12 cellular contexts compared by ENCODE assay signal in genomic region chr6:48110436-48111142, GRCh38. TPM values are rescaled to one million over a fixed set of nuclear protein-coding genes. Genes with fewer than 3 reads are reported as not detected.
DNase-seq lines count a peak whose midpoint lies in the region; ATAC-seq and TF ChIP-seq lines count a peak whose summit lies in the region.
"Had no signal": no experiment of that assay in that cellular context is flagged by ENCODE, and none has a peak within 500 bp of the region (broad histone marks: within the 10 kb centered on the region; RNA-seq: fewer than 3 reads in every experiment).

No MANE protein-coding gene starts in this region.

- POLR2A ChIA-PET in AG04449 (lab: Yijun Ruan, JAX) = no interaction called here

- H3K18ac ChIP-seq in mesenchymal stem cell (ENCODE audit: low read depth in 1 of 2, low read length in 2 of 2) = peak overlapping the region; percentile 40 to 73

- no peaks in the 10 kb centered on the region for H3K9me3 ChIP-seq in mesenchymal stem cell (ENCODE audit: control insufficient read depth, low read length)

- CTCF ChIA-PET in AG04449 (lab: Yijun Ruan, JAX) = no interaction called here

- H3K4me3 ChIP-seq in AG04449 (ENCODE audit: low read depth, low read length) (peak overlapping the region; percentile 39), mesenchymal stem cell (ENCODE audit: insufficient read depth in 1 of 2, low read depth in 1 of 2, low read length in 2 of 2) (peak overlapping the region in 1 of 2 experiments; percentile 80)

- no peak overlapping the region for H2AFZ ChIP-seq in mesenchymal stem cell (ENCODE audit: low read depth, low read length)

- no peak for DNase-seq in AG04449 (ENCODE audit: low read depth, low spot score)
- peak; percentile 45 for DNase-seq in LHCN-M2 (ENCODE audit: low read depth)
- peak; percentile 17 for DNase-seq in dermis blood vessel endothelial cell
- no peak for DNase-seq in mesenchymal stem cell
- no peak for DNase-seq in activated CD8-positive, alpha-beta memory T cell treated with anti-CD3 and anti-CD28 coated beads, Interleukin-2, amount 50 U/mL, for 48 hours
- no peak for DNase-seq in amygdala (lab: John Stamatoyannopoulos, UW)
- DNase-seq: activated CD8-positive, alpha-beta T cell treated with anti-CD3 and anti-CD28 coated beads, Interleukin-2, amount 10 ng/mL, durations not matched to agents 7 days and 5 days; NCI-H1436 had no signal

- ATAC-seq in GM21515 (IDR thresholded peaks at IDR 0.05; ENCODE audit: unreplicated experiment) (no peak), HG03025 (IDR thresholded peaks at IDR 0.05; ENCODE audit: low FRiP score, unreplicated experiment) (no peak)
- ATAC-seq: activated CD8-positive, alpha-beta T cell treated with anti-CD3 and anti-CD28 coated beads, Interleukin-2, amount 10 ng/mL, durations not matched to agents 7 days and 5 days had no signal

- no peaks in the 10 kb centered on the region for H3K27me3 ChIP-seq in mesenchymal stem cell (ENCODE audit: control insufficient read depth in 1 of 2, insufficient read depth in 1 of 2, low read length in 2 of 2)

- H3K27ac ChIP-seq in mesenchymal stem cell (ENCODE audit: low read length, poor library complexity, severe bottlenecking) = peak overlapping the region; percentile 62
- H3K27ac ChIP-seq: C4-2B had no signal

- no peaks in the 10 kb centered on the region for H3K4me1 ChIP-seq in mesenchymal stem cell (ENCODE audit: control insufficient read depth, insufficient read depth, low read depth, low read length)

- H3K36me3 ChIP-seq in mesenchymal stem cell (ENCODE audit: control insufficient read depth in 1 of 2, insufficient read depth in 2 of 2, low read depth in 1 of 2, low read length in 2 of 2) = no peaks in the 10 kb centered on the region

- H3K4ac ChIP-seq in mesenchymal stem cell (ENCODE audit: low read depth in 1 of 2, low read length in 2 of 2) = no peak overlapping the region

- H2BK15ac ChIP-seq in mesenchymal stem cell (ENCODE audit: low read depth, poor library complexity, severe bottlenecking) = no peak overlapping the region

- no peak overlapping the region for H4K8ac ChIP-seq in mesenchymal stem cell (ENCODE audit: low read length)

- no peak for TF ChIP-seq CTCF in AG04449 (IDR thresholded peaks at IDR 0.05; ENCODE audit: insufficient read depth, low read length, missing control alignments)

- peak overlapping the region; percentile 96 for H3K9ac ChIP-seq in mesenchymal stem cell (ENCODE audit: low read length)

- peak overlapping the region; percentile 20 to 23 for H2BK12ac ChIP-seq in mesenchymal stem cell (ENCODE audit: low read length in 2 of 2)

- WGBS in mesenchymal stem cell = 49% methylated on average over 2 of the region's 2 CpGs

- peak overlapping the region; percentile 31 for H2AK5ac ChIP-seq in mesenchymal stem cell (ENCODE audit: low read length, severe bottlenecking)

- peak overlapping the region; percentile 45 for H2BK5ac ChIP-seq in mesenchymal stem cell (ENCODE audit: low read depth, low read length, poor library complexity, severe bottlenecking)

- peak overlapping the region; percentile 86 for H2BK120ac ChIP-seq in mesenchymal stem cell (ENCODE audit: low read depth, low read length)

- no peak overlapping the region for H3K14ac ChIP-seq in mesenchymal stem cell (ENCODE audit: low read length in 2 of 2)

- H3K23ac ChIP-seq in mesenchymal stem cell (ENCODE audit: low read length in 2 of 2) = no peak overlapping the region

- H3K4me2 ChIP-seq in mesenchymal stem cell (ENCODE audit: low read length, poor library complexity, severe bottlenecking) = peak overlapping the region; percentile 12

- no peak overlapping the region for H4K91ac ChIP-seq in mesenchymal stem cell (ENCODE audit: low read length)

- H3K79me1 ChIP-seq in mesenchymal stem cell (replicated peaks; ENCODE audit: low read length, poor library complexity, severe bottlenecking) = no peaks in the 10 kb centered on the region

RNA-seq across cellular contexts. Expression of gene PTCHD4, which starts 0.4 kb away (rescaled TPM):
- total RNA-seq in LHCN-M2 (2014; rRNA removed) = 21.0 and 23.6 TPM in 2 replicates
- polyA plus RNA-seq in LHCN-M2 (2012) = 4.9 TPM
- total RNA-seq in dermis blood vessel endothelial cell = 6.1 and 9.7 TPM in 2 replicates
- 7.8 TPM for polyA plus RNA-seq in mesenchymal stem cell (2013, experiment 1 of 2)
- polyA plus RNA-seq in mesenchymal stem cell (2013, experiment 2 of 2) = 8.5 TPM
- total RNA-seq: activated CD8-positive, alpha-beta T cell treated with anti-CD3 and anti-CD28 coated beads, Interleukin-2, amount 10 ng/mL, durations not matched to agents 7 days and 5 days; RPMI7951 had no signal

Comparison
In these comparisons a context has a peak if more than half of its experiments do, and no peak if none do; other contexts are left out.
1. DNase-seq: peak in LHCN-M2 (single experiment) and dermis blood vessel endothelial cell (single experiment); none in AG04449 (single experiment), mesenchymal stem cell (single experiment), activated CD8-positive, alpha-beta memory T cell treated with anti-CD3 and anti-CD28 coated beads, Interleukin-2, amount 50 U/mL, for 48 hours (single experiment) and amygdala (0 of 56).